In the genomic region with DNA sequence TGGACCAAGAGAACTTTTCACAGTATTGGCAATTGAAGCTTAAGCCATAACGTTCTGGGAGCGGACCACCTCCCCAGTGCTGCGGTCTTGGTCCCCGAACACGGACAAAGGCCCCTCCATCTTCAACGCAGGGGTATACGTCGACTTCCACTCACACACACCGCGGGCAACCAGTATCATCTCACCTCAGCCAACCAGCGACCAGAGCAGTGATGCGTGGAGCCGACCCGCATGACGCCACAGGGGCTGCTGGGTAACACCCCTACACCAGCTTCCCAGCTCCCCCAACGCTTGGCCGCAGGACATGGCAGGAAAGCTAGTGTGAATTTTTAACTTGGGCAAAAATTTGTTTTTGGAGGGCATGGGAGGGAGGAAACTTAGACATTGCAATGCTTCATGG, we compare ENCODE assay signal across 20 cellular contexts.
A peak's percentile ranks its signal among the peaks of the same experiment; 100 is the strongest.
DNase-seq lines count a peak whose midpoint lies in the region; ATAC-seq, FAIRE-seq and TF ChIP-seq lines count a peak whose summit lies in the region.
"Had no signal": no experiment of that assay in that cellular context is flagged by ENCODE, and none has a peak within 500 bp of the region (broad histone marks: within the 10 kb centered on the region; RNA-seq: fewer than 3 reads in every experiment).

No MANE protein-coding gene starts in this region.

- peak; percentile 15 for DNase-seq in left cardiac atrium
- DNase-seq in heart right ventricle, result no peak
- peak; percentile 83 for DNase-seq in chondrocyte (ENCODE audit: low spot score)
- peak; percentile 16 for DNase-seq in testis
- no peak for DNase-seq in pancreas
- DNase-seq: 8988T; ACHN; Caco-2; Calu3; CD4-positive, alpha-beta T cell; CD8-positive, alpha-beta T cell; DMS79 treated with DMSO at 0.1 percent for 48 hours; GF-D8 had no signal

- FAIRE-seq in pancreas (lab: Jason Lieb, UNC), result no peak
- FAIRE-seq: A204.1, D721Med, G401.6, GM12891 had no signal

- H3K27me3 Mint-ChIP-seq in chondrocyte (ENCODE audit: low read depth), result peaks cover 24% of the 10 kb centered on the region
- H3K27me3 Mint-ChIP-seq: CD4-positive, alpha-beta T cell had no signal

- TF ChIP-seq CTCF in heart right ventricle (IDR thresholded peaks at IDR 0.05) (no peak), chondrocyte (IDR thresholded peaks at IDR 0.05) (no peak), testis (IDR thresholded peaks at IDR 0.05) (no peak), pancreas (IDR thresholded peaks at IDR 0.05) (no peak)

- H3K4me1 ChIP-seq in heart right ventricle (no peaks in the 10 kb centered on the region), testis (no peaks in the 10 kb centered on the region), pancreas (no peaks in the 10 kb centered on the region)
- H3K4me1 ChIP-seq: Caco-2 had no signal

- intact Hi-C loops in left cardiac atrium (cut with DNase I) (no loop called here), heart right ventricle (cut with DNase I) (no loop called here), testis (cut with DNase I; ENCODE audit: low total_unique reads) (no loop called here), pancreas (cut with DNase I) (no loop called here)

- H3K27me3 ChIP-seq in heart right ventricle (peaks cover 0 to under 1% (median 0%) of the 10 kb centered on the region in 7 donors), testis (no peaks in the 10 kb centered on the region), pancreas (no peaks in the 10 kb centered on the region)
- H3K27me3 ChIP-seq: BLaER1 treated with 17β-estradiol and CSF1 and Interleukin-3, amounts not matched to agents 10 nM and 100 nM had no signal

- no peaks in the 10 kb centered on the region for H3K9me3 Mint-ChIP-seq in chondrocyte (ENCODE audit: low read depth)
- H3K9me3 Mint-ChIP-seq: CD8-positive, alpha-beta T cell had no signal

- H3K4me1 Mint-ChIP-seq in chondrocyte (ENCODE audit: low read depth), result no peaks in the 10 kb centered on the region

- ATAC-seq in left cardiac atrium, result no peak
- no peak for ATAC-seq in heart right ventricle
- no peak for ATAC-seq in pancreas
- ATAC-seq in GM18868 (IDR thresholded peaks at IDR 0.05; ENCODE audit: unreplicated experiment), result no peak
- ATAC-seq: CD8-positive, alpha-beta T cell had no signal

- H3K27ac ChIP-seq in heart right ventricle, result no peak overlapping the region
- no peak overlapping the region for H3K27ac ChIP-seq in testis
- no peak overlapping the region for H3K27ac ChIP-seq in pancreas
- H3K27ac ChIP-seq: BLaER1 treated with 17β-estradiol and CSF1 and Interleukin-3, amounts not matched to agents 10 nM and 100 nM; C4-2B had no signal

- 95 to 96% methylated on average over 17 of the region's 17 CpGs for WGBS in heart right ventricle, 2 donors
- 61 to 77% methylated on average over 17 of the region's 17 CpGs for WGBS in testis, 2 donors
- WGBS in pancreas, 2 donors, result 84 to 90% methylated on average over 17 of the region's 17 CpGs

- H3K4me3 ChIP-seq in heart right ventricle (no peak overlapping the region), testis (no peak overlapping the region), pancreas (no peak overlapping the region)
- H3K4me3 ChIP-seq: BLaER1 treated with 17β-estradiol and CSF1 and Interleukin-3, amounts not matched to agents 10 nM and 100 nM had no signal

- H3K9me3 ChIP-seq in heart right ventricle, result no peaks in the 10 kb centered on the region
- no peaks in the 10 kb centered on the region for H3K9me3 ChIP-seq in testis
- no peaks in the 10 kb centered on the region for H3K9me3 ChIP-seq in pancreas
- H3K9me3 ChIP-seq: Caco-2 had no signal

- H3K36me3 Mint-ChIP-seq in chondrocyte (ENCODE audit: low read depth), result no peaks in the 10 kb centered on the region
- H3K36me3 Mint-ChIP-seq: CD8-positive, alpha-beta T cell had no signal

- H3K4me3 Mint-ChIP-seq in chondrocyte (ENCODE audit: unreplicated experiment), result no peak overlapping the region
- H3K4me3 Mint-ChIP-seq: CD4-positive, alpha-beta T cell; CD8-positive, alpha-beta T cell had no signal

- H3K36me3 ChIP-seq in heart right ventricle (no peaks in the 10 kb centered on the region), testis (ENCODE audit: low read depth, missing control alignments) (no peaks in the 10 kb centered on the region), pancreas (no peaks in the 10 kb centered on the region)
- H3K36me3 ChIP-seq: BLaER1 treated with 17β-estradiol and CSF1 and Interleukin-3, amounts not matched to agents 10 nM and 100 nM had no signal

- no peak overlapping the region for H3K27ac Mint-ChIP-seq in chondrocyte (ENCODE audit: unreplicated experiment)
- H3K27ac Mint-ChIP-seq: CD4-positive, alpha-beta T cell; CD8-positive, alpha-beta T cell had no signal

- TF ChIP-seq POLR2A in testis (IDR thresholded peaks at IDR 0.05), result no peak

Comparison
In these comparisons a context has a peak if more than half of its experiments do, and no peak if none do; other contexts are left out.
1. DNase-seq: peak in left cardiac atrium (single experiment), chondrocyte (single experiment) and testis (single experiment); none in heart right ventricle (0 of 2) and pancreas (0 of 6).